ENCODE assay signal across 10 cellular contexts in the genomic region with DNA sequence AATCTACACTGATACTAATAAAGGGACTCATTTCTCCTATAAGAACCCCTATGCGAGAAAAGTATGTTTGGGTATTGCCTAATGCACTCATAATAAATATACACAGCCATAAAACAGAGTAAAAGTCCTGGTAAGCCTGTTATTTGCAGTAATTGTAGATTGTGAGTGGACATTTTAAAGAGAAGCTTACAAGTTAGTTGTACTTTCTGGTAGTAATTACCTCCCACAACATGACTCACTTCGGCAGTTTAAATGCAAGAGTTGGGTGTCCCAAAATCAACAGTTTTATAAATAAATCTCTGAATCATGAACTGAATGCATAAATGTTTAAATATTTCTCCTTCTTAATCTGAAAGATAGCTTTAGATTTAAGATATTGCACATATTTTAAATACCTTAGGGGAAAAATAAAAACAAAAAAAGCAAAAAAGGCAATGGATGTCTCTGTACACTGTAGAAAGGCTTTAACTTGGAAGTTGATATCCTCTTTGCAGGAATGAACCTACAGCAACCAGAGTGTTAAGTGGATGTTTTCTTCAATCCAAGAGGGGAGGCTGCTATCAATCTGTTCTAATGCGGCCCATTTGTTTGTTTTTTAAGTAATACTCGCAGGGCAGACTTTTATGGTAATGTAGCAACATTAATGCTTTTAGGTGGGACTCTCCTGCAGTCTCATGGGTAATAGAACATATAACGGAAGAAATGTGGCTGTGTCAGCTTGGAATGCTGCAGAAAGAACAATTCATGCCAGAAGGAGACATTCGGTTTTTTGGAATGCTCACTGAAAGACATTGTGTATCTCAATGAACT. TPM values are rescaled to one million over a fixed set of nuclear protein-coding genes. Genes with fewer than 3 reads are reported as not detected.
A peak's percentile ranks its signal among the peaks of the same experiment; 100 is the strongest.
DNase-seq lines count a peak whose midpoint lies in the region; ATAC-seq and TF ChIP-seq lines count a peak whose summit lies in the region.
"Had no signal": no experiment of that assay in that cellular context is flagged by ENCODE, and none has a peak within 500 bp of the region (broad histone marks: within the 10 kb centered on the region; RNA-seq: fewer than 3 reads in every experiment).

No MANE protein-coding gene starts in this region.

- H3K27me3 ChIP-seq in hepatocyte, result no peaks in the 10 kb centered on the region
- no peaks in the 10 kb centered on the region for H3K27me3 ChIP-seq in thoracic aorta (replicated peaks; ENCODE audit: insufficient read depth)

- ATAC-seq in thoracic aorta (ENCODE audit: insufficient number of reproducible peaks, low FRiP score, low read depth) (no peak), HG02884 (IDR thresholded peaks at IDR 0.05; ENCODE audit: unreplicated experiment) (no peak)

- no peak overlapping the region for H2AFZ ChIP-seq in hepatocyte

- no peak overlapping the region for H3K4me3 ChIP-seq in astrocyte of the cerebellum (ENCODE audit: low read depth, low read length)
- no peak overlapping the region for H3K4me3 ChIP-seq in hepatocyte
- H3K4me3 ChIP-seq in thoracic aorta, result peak overlapping the region; percentile 59

- peaks cover 4% of the 10 kb centered on the region for H3K9me2 ChIP-seq in hepatocyte (replicated peaks; ENCODE audit: insufficient read depth)

- H4K20me1 ChIP-seq in hepatocyte (ENCODE audit: insufficient read depth, poor library complexity, severe bottlenecking), result no peaks in the 10 kb centered on the region

- 37% methylated on average over 6 of the region's 6 CpGs for WGBS in hepatocyte (ENCODE audit: low lambda C conversion rate, missing lambda C conversion rate)

- H3K4me1 ChIP-seq in hepatocyte (ENCODE audit: insufficient read depth), result peaks cover 20% of the 10 kb centered on the region
- H3K4me1 ChIP-seq in thoracic aorta (ENCODE audit: control insufficient read depth in 1 of 2, low read depth in 2 of 2), result peaks cover 11 to 32% of the 10 kb centered on the region in 2 donors

- TF ChIP-seq CTCF in astrocyte of the cerebellum (IDR thresholded peaks at IDR 0.05; ENCODE audit: low read depth, low read length, missing control alignments), result no peak
- TF ChIP-seq CTCF in hepatocyte (IDR thresholded peaks at IDR 0.05; ENCODE audit: poor library complexity), result no peak
- TF ChIP-seq CTCF in thoracic aorta (IDR thresholded peaks at IDR 0.05), result no peak

- H3K27ac ChIP-seq in hepatocyte (peak overlapping the region; percentile 65), thoracic aorta (peak overlapping the region; percentile 66 to 72)

- no peaks in the 10 kb centered on the region for H3K79me2 ChIP-seq in hepatocyte

- H3K4me2 ChIP-seq in hepatocyte, result peak overlapping the region; percentile 53

- in situ Hi-C loops in astrocyte of the cerebellum (cut with HindIII; ENCODE audit: low sequenced_read_pairs), result no loop called here

- H3K9me3 ChIP-seq in hepatocyte (ENCODE audit: low read depth), result no peaks in the 10 kb centered on the region
- H3K9me3 ChIP-seq in thoracic aorta, result no peaks in the 10 kb centered on the region

- no peaks in the 10 kb centered on the region for H3K36me3 ChIP-seq in hepatocyte (replicated peaks; ENCODE audit: insufficient read depth, low read depth)
- no peaks in the 10 kb centered on the region for H3K36me3 ChIP-seq in thoracic aorta

- DNase-seq in HCEC 1CT (peak; percentile 85), astrocyte of the cerebellum (ENCODE audit: low read depth) (peak; percentile 28), hepatocyte (ENCODE audit: low spot score) (peak; percentile 25), thoracic aorta (ENCODE audit: low spot score) (no peak), HuH-7 (ENCODE audit: low spot score) (no peak), HK-2 (ENCODE audit: unreplicated experiment) (no peak)
- DNase-seq: erythroblast, Kasumi-1, small intestine had no signal

RNA-seq across cellular contexts. Expression of gene ZEB1, which starts 57.3 kb away (rescaled TPM):
- 14.3 and 25.2 TPM in 2 replicates for total RNA-seq in hepatocyte
- 11.9 and 13.6 TPM in 2 replicates for polyA plus RNA-seq in hepatocyte
- total RNA-seq in thoracic aorta, result 100 to 1,000 TPM; 101 to 179 TPM

Comparison
In these comparisons a context has a peak if more than half of its experiments do, and no peak if none do; other contexts are left out.
1. DNase-seq: peak in HCEC 1CT (single experiment), astrocyte of the cerebellum (single experiment) and hepatocyte (single experiment); none in thoracic aorta (single experiment), HuH-7 (single experiment) and HK-2 (single experiment).